8 cellular contexts compared by ENCODE assay signal in the genomic region with DNA sequence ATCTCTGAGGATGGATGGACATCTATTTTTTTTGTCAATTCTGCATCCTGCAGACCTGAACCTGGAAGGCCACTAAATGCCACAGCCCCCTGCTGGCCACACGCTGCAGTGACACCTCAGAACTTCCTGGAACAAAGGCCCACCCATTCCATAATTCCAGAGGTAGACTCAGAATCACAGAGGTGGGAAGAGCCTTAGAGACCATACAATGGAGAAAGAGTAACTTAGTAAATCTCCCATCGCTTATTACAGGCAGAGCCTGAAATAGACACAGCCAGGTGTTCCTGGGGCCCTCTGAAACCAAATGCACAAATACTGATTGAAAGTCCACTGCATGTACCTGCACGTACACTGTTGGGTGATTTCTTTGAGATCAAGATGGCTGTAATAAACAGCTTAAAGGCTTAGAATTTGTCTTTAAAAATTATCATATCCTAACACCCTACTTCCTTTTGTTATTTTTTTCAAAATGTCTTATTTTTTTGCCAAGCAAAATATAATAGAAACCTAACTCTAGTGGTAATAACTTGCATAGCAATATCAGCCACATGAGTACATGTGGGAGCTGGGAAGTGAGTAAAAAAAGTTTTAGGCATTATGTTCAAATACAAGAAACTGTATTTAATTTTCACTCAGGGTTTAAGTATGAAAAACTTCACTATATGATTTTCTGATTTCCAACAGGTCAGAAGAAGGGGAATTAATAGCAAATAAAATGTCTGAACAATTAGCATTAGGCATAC.
DNase-seq lines count a peak whose midpoint lies in the region; ATAC-seq and TF ChIP-seq lines count a peak whose summit lies in the region.

No MANE protein-coding gene starts in this region.

- no peaks in the 10 kb centered on the region for H3K36me3 ChIP-seq in ACC112 (ENCODE audit: insufficient read depth, low read length)

- H3K27me3 ChIP-seq in ACC112 (ENCODE audit: insufficient read depth, low read length) = no peaks in the 10 kb centered on the region

- no peak overlapping the region for H3K27ac Mint-ChIP-seq in nephron progenitor cell

- H2AFZ ChIP-seq in ACC112 (ENCODE audit: low read length, unreplicated experiment) = peak overlapping the region; percentile 76

- no peaks in the 10 kb centered on the region for H3K27me3 Mint-ChIP-seq in nephron progenitor cell (ENCODE audit: low read depth, poor library complexity)

- no peak overlapping the region for H3K4me3 Mint-ChIP-seq in nephron progenitor cell

- H3K4me3 ChIP-seq in ACC112 (ENCODE audit: low read depth, low read length) (no peak overlapping the region), GM12875 (ENCODE audit: low read depth, low read length) (no peak overlapping the region), epithelial cell of esophagus (ENCODE audit: low read length) (no peak overlapping the region)

- H3K79me2 ChIP-seq in ACC112 (ENCODE audit: control insufficient read depth, insufficient read depth, low read length, unreplicated experiment) = no peaks in the 10 kb centered on the region

- no peaks in the 10 kb centered on the region for H3K36me3 Mint-ChIP-seq in nephron progenitor cell (ENCODE audit: low read depth)

- peak; percentile 19 for DNase-seq in NCI-H1092 treated with DMSO at 0.1 percent for 48 hours (lab: John Stamatoyannopoulos, UW)
- peak; percentile 35 for DNase-seq in activated CD4-positive, alpha-beta T cell treated with anti-CD3 and anti-CD28 coated beads, Interleukin-2, amount 50 U/mL, for 1 hour
- DNase-seq in epithelial cell of esophagus (ENCODE audit: low read depth) = peak; percentile 62
- peak; percentile 67 for DNase-seq in nephron progenitor cell
- DNase-seq in amniotic stem cell (lab: John Stamatoyannopoulos, UW) = no peak

- peaks cover 19% of the 10 kb centered on the region for H3K4me1 ChIP-seq in ACC112 (ENCODE audit: control insufficient read depth, insufficient read depth, low read length, unreplicated experiment)

- no peak overlapping the region for H3K27ac ChIP-seq in ACC112 (ENCODE audit: low read depth, low read length)

- H3K4me1 Mint-ChIP-seq in nephron progenitor cell = no peaks in the 10 kb centered on the region

- ATAC-seq in HG02623 (IDR thresholded peaks at IDR 0.05; ENCODE audit: unreplicated experiment) = peak; percentile 71

- TF ChIP-seq CTCF in GM12875 (IDR thresholded peaks at IDR 0.05; ENCODE audit: borderline replicate concordance, insufficient read depth, low read depth, low read length) (peak; percentile 85), epithelial cell of esophagus (IDR thresholded peaks at IDR 0.05; ENCODE audit: insufficient read depth, low read depth, low read length, missing control alignments) (peak; percentile 85), nephron progenitor cell (IDR thresholded peaks at IDR 0.05) (peak; percentile 83)

- H3K9me3 Mint-ChIP-seq in nephron progenitor cell = no peaks in the 10 kb centered on the region
